In genomic region chr14:99137001-99137700, GRCh38 we compare ENCODE assay signal across 23 cellular contexts.
A peak's percentile ranks its signal among the peaks of the same experiment; 100 is the strongest.
DNase-seq lines count a peak whose midpoint lies in the region; ATAC-seq and TF ChIP-seq lines count a peak whose summit lies in the region.
"Had no signal": no experiment of that assay in that cellular context is flagged by ENCODE, and none has a peak within 500 bp of the region (broad histone marks: within the 10 kb centered on the region; RNA-seq: fewer than 3 reads in every experiment).

No MANE protein-coding gene starts in this region.

- peak in 2 of 7 experiments; percentile 9 to 46 for DNase-seq in CD8-positive, alpha-beta T cell
- DNase-seq in ecto neural progenitor cell (ENCODE audit: low spot score) (peak; percentile 40), osteoblast (ENCODE audit: insufficient read length, low spot score, missing footprints) (peak; percentile 22), WERI-Rb-1 (no peak), NCI-H69 (lab: John Stamatoyannopoulos, UW) (no peak)
- DNase-seq: activated CD4-positive, alpha-beta memory T cell treated with anti-CD3 and anti-CD28 coated beads, Interleukin-2, amount 10 ng/mL, durations not matched to agents 7 days and 5 days; activated gamma-delta T cell; COR-L47; EL; hypothalamus; KBM-7; MV-4-11; NCI-H2029 treated with DMSO at 0.1 percent for 48 hours; nucleus accumbens; right cardiac atrium; SHP77; stimulated activated CD4-positive, alpha-beta T cell treated with anti-CD3 and anti-CD28 coated beads, Interleukin-15, amount 100 ng/mL, for 24 hours; stimulated activated naive CD4-positive, alpha-beta T cell had no signal

- no peak overlapping the region for H3K27ac Mint-ChIP-seq in CD8-positive, alpha-beta T cell
- H3K27ac Mint-ChIP-seq: activated CD4-positive, alpha-beta memory T cell treated with anti-CD3 and anti-CD28 coated beads, Interleukin-2, amount 10 ng/mL, durations not matched to agents 7 days and 5 days; mesothelial cell of epicardium had no signal

- H3K36me3 Mint-ChIP-seq in CD8-positive, alpha-beta T cell, result peaks cover 5% of the 10 kb centered on the region
- H3K36me3 Mint-ChIP-seq: mesothelial cell of epicardium had no signal

- no peak overlapping the region for H3K4me2 ChIP-seq in osteoblast (ENCODE audit: insufficient read depth, low read length)

- CTCF ChIA-PET in CD8-positive, alpha-beta T cell (lab: Charles Lee), result interaction anchor here (1.5 kb wide), 1 partner anchor 9 kb away, joined by 4 read pairs; no protein-coding TSS in a partner anchor

- H3K4me3 ChIP-seq in CD8-positive, alpha-beta T cell (ENCODE audit: low read depth, low read length), result peak overlapping the region; percentile 36
- H3K4me3 ChIP-seq in osteoblast (ENCODE audit: insufficient read depth, low read length) (no peak overlapping the region), WERI-Rb-1 (ENCODE audit: low read depth, low read length) (no peak overlapping the region)
- H3K4me3 ChIP-seq: HAP-1 had no signal

- POLR2A ChIA-PET in CD8-positive, alpha-beta T cell (lab: Charles Lee), result no interaction called here

- H3K79me2 ChIP-seq in osteoblast (ENCODE audit: insufficient read depth, low read length), result no peaks in the 10 kb centered on the region

- H3K36me3 ChIP-seq in CD8-positive, alpha-beta T cell (ENCODE audit: insufficient read depth, low read length), result no peaks in the 10 kb centered on the region
- H3K36me3 ChIP-seq in KOPT-K1 (ENCODE audit: insufficient read depth, low read length) (no peaks in the 10 kb centered on the region), osteoblast (ENCODE audit: insufficient read depth, low read length) (no peaks in the 10 kb centered on the region), WERI-Rb-1 (no peaks in the 10 kb centered on the region)
- H3K36me3 ChIP-seq: HAP-1 had no signal

- TF ChIP-seq CTCF in CD8-positive, alpha-beta T cell (IDR thresholded peaks at IDR 0.05), result no peak
- TF ChIP-seq CTCF in osteoblast (IDR thresholded peaks at IDR 0.05; ENCODE audit: extremely low read depth, low read depth, low read length) (no peak), WERI-Rb-1 (IDR thresholded peaks at IDR 0.05; ENCODE audit: low read depth, low read length) (no peak)

- no peak overlapping the region for H2AFZ ChIP-seq in osteoblast (ENCODE audit: low read length)

- no peaks in the 10 kb centered on the region for H3K27me3 ChIP-seq in CD8-positive, alpha-beta T cell (ENCODE audit: insufficient read depth, low read length)
- H3K27me3 ChIP-seq in osteoblast (ENCODE audit: insufficient read depth, low read length), result no peaks in the 10 kb centered on the region
- H3K27me3 ChIP-seq in WERI-Rb-1 (ENCODE audit: insufficient read depth, low read depth, severe bottlenecking), result peaks cover 98% of the 10 kb centered on the region

- intact Hi-C loops in CD8-positive, alpha-beta T cell (cut with DNase I, micrococcal nuclease), result no loop called here

- H4K20me1 ChIP-seq in osteoblast (ENCODE audit: insufficient read depth, low read length), result no peaks in the 10 kb centered on the region

- peaks cover 10% of the 10 kb centered on the region for H3K4me1 ChIP-seq in CD8-positive, alpha-beta T cell (ENCODE audit: insufficient read depth, low read length)
- no peaks in the 10 kb centered on the region for H3K4me1 ChIP-seq in osteoblast (ENCODE audit: insufficient read depth, low read length)
- H3K4me1 ChIP-seq: HAP-1 had no signal

- H3K27ac ChIP-seq in CD8-positive, alpha-beta T cell (ENCODE audit: low read depth, low read length), result no peak overlapping the region
- H3K27ac ChIP-seq in KOPT-K1 (ENCODE audit: low read depth, low read length, poor library complexity, severe bottlenecking) (peak overlapping the region; percentile 37), osteoblast (ENCODE audit: low read depth, low read length) (no peak overlapping the region), WERI-Rb-1 (no peak overlapping the region)

- H3K9me3 Mint-ChIP-seq in CD8-positive, alpha-beta T cell, result no peaks in the 10 kb centered on the region
- H3K9me3 Mint-ChIP-seq: activated CD4-positive, alpha-beta memory T cell treated with anti-CD3 and anti-CD28 coated beads, Interleukin-2, amount 10 ng/mL, durations not matched to agents 7 days and 5 days; mesothelial cell of epicardium; T-helper 1 cell treated with Interleukin-12 subunit alpha and Interleukin-12 subunit beta and Interleukin-4 antibody, amounts not matched to agents 30 μg/mL and 1 μg/mL, for 36 hours had no signal

- ATAC-seq in CD8-positive, alpha-beta T cell, result peak; percentile 35
- no peak for ATAC-seq in HG03521 (IDR thresholded peaks at IDR 0.05; ENCODE audit: unreplicated experiment)
- ATAC-seq: right cardiac atrium had no signal

- H3K27me3 Mint-ChIP-seq in CD8-positive, alpha-beta T cell (ENCODE audit: low read depth), result no peaks in the 10 kb centered on the region
- H3K27me3 Mint-ChIP-seq: activated CD4-positive, alpha-beta memory T cell treated with anti-CD3 and anti-CD28 coated beads, Interleukin-2, amount 10 ng/mL, durations not matched to agents 7 days and 5 days had no signal

- no peaks in the 10 kb centered on the region for H3K9me3 ChIP-seq in CD8-positive, alpha-beta T cell (ENCODE audit: low read length)
- H3K9me3 ChIP-seq in KOPT-K1 (ENCODE audit: insufficient read depth, low read length, poor library complexity, severe bottlenecking) (no peaks in the 10 kb centered on the region), osteoblast (ENCODE audit: low read depth, low read length) (no peaks in the 10 kb centered on the region), WERI-Rb-1 (ENCODE audit: severe bottlenecking) (no peaks in the 10 kb centered on the region)
- H3K9me3 ChIP-seq: HAP-1 had no signal

- H3K4me1 Mint-ChIP-seq in CD8-positive, alpha-beta T cell (ENCODE audit: low read depth), result peaks cover 27% of the 10 kb centered on the region

- no peak overlapping the region for H3K4me3 Mint-ChIP-seq in CD8-positive, alpha-beta T cell
- H3K4me3 Mint-ChIP-seq: activated CD4-positive, alpha-beta memory T cell treated with anti-CD3 and anti-CD28 coated beads, Interleukin-2, amount 10 ng/mL, durations not matched to agents 7 days and 5 days; mesothelial cell of epicardium; T-helper 1 cell treated with Interleukin-12 subunit alpha and Interleukin-12 subunit beta and Interleukin-4 antibody, amounts not matched to agents 30 μg/mL and 1 μg/mL, for 36 hours had no signal

Comparison
In these comparisons a context has a peak if more than half of its experiments do, and no peak if none do; other contexts are left out.
1. DNase-seq: peak in ecto neural progenitor cell (single experiment) and osteoblast (single experiment); none in WERI-Rb-1 (single experiment) and NCI-H69 (single experiment).